Comparison of ENCODE assay signal across 20 cellular contexts in genomic region chr3:38541800-38542199, GRCh38. TPM values are rescaled to one million over a fixed set of nuclear protein-coding genes. Genes with fewer than 3 reads are reported as not detected.
DNase-seq lines count a peak whose midpoint lies in the region; ATAC-seq, FAIRE-seq and TF ChIP-seq lines count a peak whose summit lies in the region.
"Had no signal": no experiment of that assay in that cellular context is flagged by ENCODE, and none has a peak within 500 bp of the region (broad histone marks: within the 10 kb centered on the region; RNA-seq: fewer than 3 reads in every experiment).

No MANE protein-coding gene starts in this region.

- intact Hi-C loops in Right ventricle myocardium inferior (cut with DNase I), result no loop called here

- H3K27ac Mint-ChIP-seq in neural progenitor cell, result peak overlapping the region; percentile 78
- H3K27ac Mint-ChIP-seq: activated naive CD8-positive, alpha-beta T cell treated with anti-CD3 and anti-CD28 coated beads, Interleukin-2, amount 50 U/mL, for 24 hours; activated T-cell treated with anti-CD3 and anti-CD28 coated beads, Interleukin-2, amount 50 U/mL, for 72 hours had no signal

- TF ChIP-seq POLR2A in H54 (IDR thresholded peaks at IDR 0.05; ENCODE audit: low read depth, low read length), result no peak

- no peak overlapping the region for H3K27ac ChIP-seq in neural progenitor cell
- H3K27ac ChIP-seq: breast epithelium, esophagus squamous epithelium, PC-9, testis had no signal

- no peak overlapping the region for H3K4me3 Mint-ChIP-seq in neural progenitor cell
- H3K4me3 Mint-ChIP-seq: activated naive CD8-positive, alpha-beta T cell treated with anti-CD3 and anti-CD28 coated beads, Interleukin-2, amount 50 U/mL, for 24 hours; activated T-cell treated with anti-CD3 and anti-CD28 coated beads, Interleukin-2, amount 50 U/mL, for 72 hours had no signal

- H3K4me3 ChIP-seq in neural progenitor cell, result no peak overlapping the region
- H3K4me3 ChIP-seq: breast epithelium, esophagus squamous epithelium, PC-9, smooth muscle cell, testis had no signal

- peaks cover 1% of the 10 kb centered on the region for H3K36me3 Mint-ChIP-seq in neural progenitor cell

- no peaks in the 10 kb centered on the region for H3K79me2 ChIP-seq in neural progenitor cell (ENCODE audit: low read depth)

- ATAC-seq in Right ventricle myocardium inferior (peak; percentile 19), GM21360 (IDR thresholded peaks at IDR 0.05; ENCODE audit: unreplicated experiment) (no peak), HG03139 (IDR thresholded peaks at IDR 0.05; ENCODE audit: unreplicated experiment) (no peak)
- ATAC-seq: activated naive CD8-positive, alpha-beta T cell treated with anti-CD3 and anti-CD28 coated beads, Interleukin-2, amount 50 U/mL, for 24 hours; activated T-cell treated with anti-CD3 and anti-CD28 coated beads, Interleukin-2, amount 50 U/mL, for 72 hours had no signal

- H4K20me1 ChIP-seq in neural progenitor cell (ENCODE audit: low read depth), result no peaks in the 10 kb centered on the region

- DNase-seq in D341Med (ENCODE audit: low spot score) (peak; percentile 71), NCI-H69 (lab: John Stamatoyannopoulos, UW) (peak; percentile 22), Right ventricle myocardium inferior (ENCODE audit: missing footprints) (no peak), neural progenitor cell (ENCODE audit: low spot score) (no peak), H54 (ENCODE audit: insufficient read length, low spot score) (no peak)
- DNase-seq: activated CD4-positive, alpha-beta T cell treated with anti-CD3 and anti-CD28 coated beads, Interleukin-2, amount 50 U/mL, for 48 hours; activated naive CD8-positive, alpha-beta T cell treated with anti-CD3 and anti-CD28 coated beads, Interleukin-2, amount 50 U/mL, for 24 hours; activated T-cell treated with anti-CD3 and anti-CD28 coated beads, Interleukin-2, amount 50 U/mL, for 72 hours; esophagus squamous epithelium; GF-D8; NCI-H187 had no signal

- H3K36me3 ChIP-seq in neural progenitor cell, result no peaks in the 10 kb centered on the region
- H3K36me3 ChIP-seq: breast epithelium had no signal

- peaks cover under 1% of the 10 kb centered on the region for H3K9me3 Mint-ChIP-seq in neural progenitor cell
- H3K9me3 Mint-ChIP-seq: activated naive CD8-positive, alpha-beta T cell treated with anti-CD3 and anti-CD28 coated beads, Interleukin-2, amount 50 U/mL, for 24 hours; activated T-cell treated with anti-CD3 and anti-CD28 coated beads, Interleukin-2, amount 50 U/mL, for 72 hours had no signal

- no peaks in the 10 kb centered on the region for H3K4me1 ChIP-seq in neural progenitor cell
- H3K4me1 ChIP-seq: breast epithelium, esophagus squamous epithelium had no signal

- no peak overlapping the region for H3K4me2 ChIP-seq in neural progenitor cell
- H3K4me2 ChIP-seq: PC-9, smooth muscle cell had no signal

- H3K27me3 Mint-ChIP-seq in neural progenitor cell (ENCODE audit: insufficient read depth, low read depth), result peaks cover 8% of the 10 kb centered on the region
- H3K27me3 Mint-ChIP-seq: activated naive CD8-positive, alpha-beta T cell treated with anti-CD3 and anti-CD28 coated beads, Interleukin-2, amount 50 U/mL, for 24 hours had no signal

- H3K27me3 ChIP-seq in neural progenitor cell, result no peaks in the 10 kb centered on the region
- H3K27me3 ChIP-seq: breast epithelium, esophagus squamous epithelium, testis had no signal

- H3K9me3 ChIP-seq in neural progenitor cell (ENCODE audit: low read depth), result no peaks in the 10 kb centered on the region
- H3K9me3 ChIP-seq: breast epithelium, esophagus squamous epithelium, testis had no signal

- no peak for TF ChIP-seq CTCF in neural progenitor cell (IDR thresholded peaks at IDR 0.05)

- H3K9ac ChIP-seq in neural progenitor cell, result no peak overlapping the region

- no peaks in the 10 kb centered on the region for H3F3A ChIP-seq in neural progenitor cell (ENCODE audit: low read depth)

- no peak overlapping the region for H2AFZ ChIP-seq in neural progenitor cell (replicated peaks)
- H2AFZ ChIP-seq: PC-9 had no signal

- H3K4me1 Mint-ChIP-seq in neural progenitor cell, result no peaks in the 10 kb centered on the region
- H3K4me1 Mint-ChIP-seq: activated naive CD8-positive, alpha-beta T cell treated with anti-CD3 and anti-CD28 coated beads, Interleukin-2, amount 50 U/mL, for 24 hours had no signal

- FAIRE-seq in H54 (lab: Jason Lieb, UNC), result no peak
- FAIRE-seq: GM12892, keratinocyte, TTC549 had no signal

RNA-seq across cellular contexts. Expression of gene EXOG, which starts 45.7 kb away (rescaled TPM):
- total RNA-seq in Right ventricle myocardium inferior (26.0 TPM), neural progenitor cell (ENCODE audit: low replicate concordance) (11.6 and 13.8 TPM in 2 replicates)

Comparison
In these comparisons a context has a peak if more than half of its experiments do, and no peak if none do; other contexts are left out.
1. DNase-seq: peak in D341Med (single experiment) and NCI-H69 (single experiment); none in Right ventricle myocardium inferior (single experiment), neural progenitor cell (single experiment) and H54 (single experiment).